In the genomic region with DNA sequence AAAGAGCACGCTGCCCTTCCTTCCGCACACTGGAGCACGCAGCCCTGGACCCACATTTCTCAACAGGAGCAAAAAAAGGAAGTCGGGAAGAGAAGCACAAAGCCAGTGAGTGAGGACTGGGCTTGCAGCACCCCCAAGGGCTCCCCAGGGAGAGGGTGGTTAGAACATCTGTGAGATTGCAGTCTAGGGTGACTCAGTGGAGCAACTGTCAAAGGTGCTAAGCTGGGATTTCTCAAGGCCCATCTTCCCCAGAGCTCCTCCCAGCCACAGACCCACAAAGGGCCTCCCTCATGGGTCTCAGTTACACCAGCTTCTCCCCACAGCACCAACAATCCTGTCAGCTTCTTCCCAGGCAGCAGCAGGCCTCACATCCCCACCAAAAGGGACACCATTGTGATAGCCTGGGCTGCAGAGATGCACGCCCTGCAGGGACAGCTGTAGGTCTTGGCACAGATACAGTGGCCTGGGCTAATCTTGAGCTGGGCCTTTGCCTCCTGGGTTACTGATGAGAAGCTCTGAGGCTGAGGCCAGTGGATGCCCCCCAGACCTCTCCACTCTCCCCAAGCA, we compare ENCODE assay signal across 8 cellular contexts. TPM values are rescaled to one million over a fixed set of nuclear protein-coding genes. Genes with fewer than 3 reads are reported as not detected.
A peak's percentile ranks its signal among the peaks of the same experiment; 100 is the strongest.
DNase-seq lines count a peak whose midpoint lies in the region; ATAC-seq and TF ChIP-seq lines count a peak whose summit lies in the region.

No MANE protein-coding gene starts in this region.

- H3K27me3 ChIP-seq in prostate gland (replicated peaks; ENCODE audit: insufficient read depth) = no peaks in the 10 kb centered on the region

- no peaks in the 10 kb centered on the region for H3K36me3 Mint-ChIP-seq in chondrocyte (ENCODE audit: low read depth)

- H3K4me3 Mint-ChIP-seq in chondrocyte (ENCODE audit: unreplicated experiment) = no peak overlapping the region

- DNase-seq in NOMO-1 treated with DMSO at 0.1 percent for 48 hours (lab: John Stamatoyannopoulos, UW; ENCODE audit: unreplicated experiment) (peak; percentile 96), fibroblast of mammary gland (ENCODE audit: low read depth) (peak; percentile 96), pons (ENCODE audit: low spot score) (peak; percentile 65), prostate gland (ENCODE audit: low spot score) (no peak), chondrocyte (ENCODE audit: low spot score) (no peak), DMS153 treated with DMSO at 0.1 percent for 48 hours (lab: John Stamatoyannopoulos, UW; ENCODE audit: unreplicated experiment) (no peak)
- no peak for DNase-seq in activated CD4-positive, alpha-beta T cell treated with anti-CD3 and anti-CD28 coated beads for 48 hours

- H3K27ac ChIP-seq in prostate gland = no peak overlapping the region

- TF ChIP-seq POLR2A in prostate gland (IDR thresholded peaks at IDR 0.05) = no peak

- peak; percentile 49 for ATAC-seq in GM18499 (IDR thresholded peaks at IDR 0.05; ENCODE audit: insufficient read depth, unreplicated experiment)

- no peaks in the 10 kb centered on the region for H3K36me3 ChIP-seq in prostate gland

- H3K4me1 ChIP-seq in prostate gland (replicated peaks) = no peaks in the 10 kb centered on the region

- no peaks in the 10 kb centered on the region for H3K9me3 Mint-ChIP-seq in chondrocyte (ENCODE audit: low read depth)

- no peaks in the 10 kb centered on the region for H3K9me3 ChIP-seq in prostate gland

- H3K4me1 Mint-ChIP-seq in chondrocyte (ENCODE audit: low read depth) = no peaks in the 10 kb centered on the region

- no peak overlapping the region for H3K4me3 ChIP-seq in fibroblast of mammary gland (ENCODE audit: control insufficient read depth, low read depth, low read length)
- H3K4me3 ChIP-seq in prostate gland = no peak overlapping the region

- H3K27ac Mint-ChIP-seq in chondrocyte (ENCODE audit: unreplicated experiment) = no peak overlapping the region

- no peaks in the 10 kb centered on the region for H3K27me3 Mint-ChIP-seq in chondrocyte (ENCODE audit: low read depth)

- TF ChIP-seq CTCF in fibroblast of mammary gland (conservative IDR thresholded peaks at IDR 0.05; ENCODE audit: control insufficient read depth, insufficient read depth, low read depth, low read length) (no peak), prostate gland (IDR thresholded peaks at IDR 0.05) (no peak), chondrocyte (IDR thresholded peaks at IDR 0.05) (no peak)

- intact Hi-C loops in prostate gland (cut with DNase I) = no loop called here

- WGBS in prostate gland = 79% methylated on average over 5 of the region's 5 CpGs

RNA-seq across cellular contexts. Expression of gene CD93, which starts 39.6 kb away (rescaled TPM):
- total RNA-seq in prostate gland (10 to 100 TPM; 13.9 to 31.1 TPM), chondrocyte (0.17 to 3.7 TPM (median 3.4 TPM) in 3 replicates)

Comparison
In these comparisons a context has a peak if more than half of its experiments do, and no peak if none do; other contexts are left out.
1. DNase-seq: peak in NOMO-1 treated with DMSO at 0.1 percent for 48 hours (single experiment), fibroblast of mammary gland (single experiment) and pons (single experiment); none in prostate gland (single experiment), chondrocyte (single experiment), DMS153 treated with DMSO at 0.1 percent for 48 hours (single experiment) and activated CD4-positive, alpha-beta T cell treated with anti-CD3 and anti-CD28 coated beads for 48 hours (single experiment).